25 cellular contexts compared by ENCODE assay signal in genomic region chr3:115350606-115351005, GRCh38.
DNase-seq lines count a peak whose midpoint lies in the region; ATAC-seq, FAIRE-seq and TF ChIP-seq lines count a peak whose summit lies in the region.
"Had no signal": no experiment of that assay in that cellular context is flagged by ENCODE, and none has a peak within 500 bp of the region (broad histone marks: within the 10 kb centered on the region; RNA-seq: fewer than 3 reads in every experiment).

No MANE protein-coding gene starts in this region.

- no peak overlapping the region for H3K14ac ChIP-seq in IMR-90 (replicated peaks; ENCODE audit: low read depth, low read length)

- H3K9me3 ChIP-seq in IMR-90 (ENCODE audit: control insufficient read depth, insufficient read depth, low read length) (no peaks in the 10 kb centered on the region), endothelial cell of umbilical vein (replicated peaks; ENCODE audit: control insufficient read depth, insufficient read depth, low read length) (no peaks in the 10 kb centered on the region), ovary (no peaks in the 10 kb centered on the region)
- H3K9me3 ChIP-seq: A549, BE2C had no signal

- H3K9ac ChIP-seq in IMR-90 (ENCODE audit: low read depth, low read length) (no peak overlapping the region), endothelial cell of umbilical vein (replicated peaks; ENCODE audit: extremely low read depth, insufficient read depth, low read length) (no peak overlapping the region)

- no peak overlapping the region for H3K18ac ChIP-seq in IMR-90 (ENCODE audit: low read depth, low read length)

- DNase-seq in IMR-90 (peak; percentile 12), astrocyte of the spinal cord (ENCODE audit: low read depth, low spot score) (peak; percentile 26), endothelial cell of umbilical vein (ENCODE audit: low read depth, low spot score) (peak; percentile 86), lung microvascular endothelial cell (ENCODE audit: low read depth in 2 of 2) (peak; percentile 51 to 84), ovary (no peak), Calu3 (no peak), posterior vena cava (ENCODE audit: low spot score) (no peak)
- DNase-seq: BE2C, EL, GF-D8, H9, HFFc6, NCI-H1417, NCI-H1694 treated with DMSO at 0.1 percent for 48 hours, NCI-H2081 treated with DMSO at 0.1 percent for 48 hours, NCI-H446, NCI-H526, PC-3, SHP77 treated with DMSO at 0.1 percent for 48 hours had no signal

- H3K27ac ChIP-seq in IMR-90 (ENCODE audit: insufficient read depth, low read length) (no peak overlapping the region), endothelial cell of umbilical vein (ENCODE audit: insufficient read depth, low read depth, low read length) (no peak overlapping the region), ovary (no peak overlapping the region)
- H3K27ac ChIP-seq: A549, RWPE1, SK-N-MC had no signal

- TF ChIP-seq CTCF in IMR-90 (conservative IDR thresholded peaks at IDR 0.05; ENCODE audit: low read depth, low read length), result no peak
- TF ChIP-seq CTCF in astrocyte of the spinal cord (IDR thresholded peaks at IDR 0.05; ENCODE audit: low read depth, low read length), result no peak
- TF ChIP-seq CTCF in endothelial cell of umbilical vein (IDR thresholded peaks at IDR 0.05; ENCODE audit: extremely low read depth in 1 of 2, insufficient read depth in 1 of 2, low read depth in 1 of 2, low read length in 2 of 2), result no peak
- no peak for TF ChIP-seq CTCF in ovary (IDR thresholded peaks at IDR 0.05)
- no peak for TF ChIP-seq CTCF in Calu3 (IDR thresholded peaks at IDR 0.05; ENCODE audit: unreplicated experiment)

- no peak overlapping the region for H2AK9ac ChIP-seq in IMR-90 (replicated peaks; ENCODE audit: low read depth, low read length, poor library complexity)

- no peaks in the 10 kb centered on the region for H3K79me2 ChIP-seq in endothelial cell of umbilical vein (ENCODE audit: control insufficient read depth, insufficient read depth, low read length)

- TF ChIP-seq POLR2A in IMR-90 (IDR thresholded peaks at IDR 0.05; ENCODE audit: low read depth, low read length), result no peak
- no peak for TF ChIP-seq POLR2A in endothelial cell of umbilical vein (IDR thresholded peaks at IDR 0.05; ENCODE audit: low read depth, low read length)
- no peak for TF ChIP-seq POLR2A in ovary (IDR thresholded peaks at IDR 0.05)

- H3K4me2 ChIP-seq in IMR-90 (ENCODE audit: low read depth, low read length), result no peak overlapping the region
- peak overlapping the region; percentile 48 for H3K4me2 ChIP-seq in endothelial cell of umbilical vein (ENCODE audit: insufficient read depth, low read length)
- H3K4me2 ChIP-seq: A549 had no signal

- peaks cover 2% of the 10 kb centered on the region for H3K9me3 Mint-ChIP-seq in Calu3 (ENCODE audit: low read depth, unreplicated experiment)
- H3K9me3 Mint-ChIP-seq: HFFc6 had no signal

- H3K4me1 ChIP-seq in IMR-90 (ENCODE audit: control insufficient read depth, insufficient read depth, low read length), result no peaks in the 10 kb centered on the region
- H3K4me1 ChIP-seq in endothelial cell of umbilical vein (ENCODE audit: control insufficient read depth, extremely low read depth, insufficient read depth, low read length), result peaks cover 26% of the 10 kb centered on the region
- peaks cover 1% of the 10 kb centered on the region for H3K4me1 ChIP-seq in ovary (ENCODE audit: insufficient read depth)
- H3K4me1 ChIP-seq: A549, BE2C had no signal

- no peak overlapping the region for H2AFZ ChIP-seq in IMR-90 (replicated peaks; ENCODE audit: low read length, poor library complexity)
- no peak overlapping the region for H2AFZ ChIP-seq in endothelial cell of umbilical vein (ENCODE audit: low read depth, low read length)

- H3K4me3 ChIP-seq in IMR-90 (ENCODE audit: insufficient read depth, low read depth, low read length) (no peak overlapping the region), astrocyte of the spinal cord (ENCODE audit: low read depth, low read length) (no peak overlapping the region), endothelial cell of umbilical vein (replicated peaks in 1 of 3; ENCODE audit: insufficient read depth in 1 of 3, low read depth in 1 of 3, low read length in 3 of 3) (no peak overlapping the region), ovary (no peak overlapping the region)
- H3K4me3 ChIP-seq: A549, SK-N-MC had no signal

- H3K4me1 Mint-ChIP-seq in Calu3 (ENCODE audit: low read depth, unreplicated experiment), result no peaks in the 10 kb centered on the region

- H4K8ac ChIP-seq in IMR-90 (ENCODE audit: low read depth in 2 of 2, low read length in 2 of 2), result no peak overlapping the region

- in situ Hi-C loops in IMR-90 (cut with MboI; ENCODE audit: low sequenced_read_pairs), result no loop called here
- in situ Hi-C loops in astrocyte of the spinal cord (cut with HindIII; ENCODE audit: low sequenced_read_pairs), result no loop called here

- no peak overlapping the region for H3K56ac ChIP-seq in IMR-90 (ENCODE audit: extremely low read depth, insufficient read depth, low read length)

- WGBS in IMR-90 (ENCODE audit: extremely low coverage in 2 of 2, insufficient read length in 1 of 2), 2 experiments, result no CpG with 5 or more reads among the region's 3 CpGs
- 60 to 86% (median 74%) methylated on average over 3 of the region's 3 CpGs for WGBS in ovary, 3 donors

- no peaks in the 10 kb centered on the region for H3K27me3 Mint-ChIP-seq in Calu3 (ENCODE audit: unreplicated experiment)

- no peaks in the 10 kb centered on the region for H3K36me3 Mint-ChIP-seq in Calu3 (ENCODE audit: insufficient read depth, unreplicated experiment)

- H3K27ac Mint-ChIP-seq in Calu3 (ENCODE audit: unreplicated experiment), result no peak overlapping the region
- H3K27ac Mint-ChIP-seq: HFFc6, IgD-negative memory B cell had no signal

- no peak for TF ChIP-seq EP300 in ovary (IDR thresholded peaks at IDR 0.05)

- H4K5ac ChIP-seq in IMR-90 (ENCODE audit: low read depth, low read length), result no peak overlapping the region

- no TSS peak for BruUV-seq in IMR-90 (replicated peaks; lab: Mats Ljungman, UMichigan)
- BruUV-seq in endothelial cell of umbilical vein (replicated peaks; lab: Mats Ljungman, UMichigan), result no TSS peak
- BruUV-seq in Calu3 (replicated peaks; lab: Mats Ljungman, UMichigan), result no TSS peak

- no peak overlapping the region for H2BK5ac ChIP-seq in IMR-90 (ENCODE audit: low read depth, low read length, poor library complexity, severe bottlenecking)

- H3K79me1 ChIP-seq in IMR-90 (ENCODE audit: low read depth in 1 of 2, low read length in 2 of 2), result no peaks in the 10 kb centered on the region

- no peaks in the 10 kb centered on the region for H3K9me1 ChIP-seq in IMR-90 (ENCODE audit: insufficient read depth, low read length)
- no peaks in the 10 kb centered on the region for H3K9me1 ChIP-seq in endothelial cell of umbilical vein (replicated peaks; ENCODE audit: control insufficient read depth, extremely low read depth, insufficient read depth, low read length)

- no peak overlapping the region for H3K4me3 Mint-ChIP-seq in Calu3 (ENCODE audit: low read depth, unreplicated experiment)
- H3K4me3 Mint-ChIP-seq: H9, HFFc6, IgD-negative memory B cell had no signal

- intact Hi-C loops in IMR-90 (cut with micrococcal nuclease), result no loop called here
- intact Hi-C loops in endothelial cell of umbilical vein (cut with micrococcal nuclease), result loop anchor here (1.0 kb wide), 1 partner anchor 111 kb away; no protein-coding TSS in a partner anchor
- intact Hi-C loops in ovary (cut with DNase I), result no loop called here
- intact Hi-C loops in Calu3 (cut with micrococcal nuclease; ENCODE audit: unreplicated experiment), result no loop called here
- intact Hi-C loops in posterior vena cava (cut with DNase I), result no loop called here

- ATAC-seq in IMR-90 (ENCODE audit: low read depth) (no peak), HG03039 (IDR thresholded peaks at IDR 0.05; ENCODE audit: unreplicated experiment) (no peak)
- ATAC-seq: A549, PC-3 had no signal

- no peak for TF ChIP-seq RAD21 in IMR-90 (IDR thresholded peaks at IDR 0.05; ENCODE audit: low read length)

- H3K4ac ChIP-seq in IMR-90 (ENCODE audit: low read depth, low read length), result no peak overlapping the region

- H2BK120ac ChIP-seq in IMR-90 (ENCODE audit: low read depth, low read length), result no peak overlapping the region

- POLR2A ChIA-PET in IMR-90 (lab: Charles Lee; ENCODE audit: unreplicated experiment) (no interaction called here), endothelial cell of umbilical vein (lab: Charles Lee) (no interaction called here)

- no peak overlapping the region for H2AK5ac ChIP-seq in IMR-90 (ENCODE audit: low read depth, low read length)

- H3K36me3 ChIP-seq in IMR-90 (ENCODE audit: control insufficient read depth, insufficient read depth, low read length) (no peaks in the 10 kb centered on the region), endothelial cell of umbilical vein (ENCODE audit: control insufficient read depth in 2 of 2, extremely low read depth in 1 of 2, insufficient read depth in 2 of 2, low read length in 2 of 2) (no peaks in the 10 kb centered on the region), ovary (no peaks in the 10 kb centered on the region)
- H3K36me3 ChIP-seq: BE2C had no signal

- no peak overlapping the region for H4K91ac ChIP-seq in IMR-90 (ENCODE audit: insufficient read depth, low read depth, low read length)

- H2BK15ac ChIP-seq in IMR-90 (ENCODE audit: low read depth, low read length), result no peak overlapping the region

- H3K23ac ChIP-seq in IMR-90 (ENCODE audit: low read depth, low read length), result no peak overlapping the region

- H4K20me1 ChIP-seq in IMR-90 (ENCODE audit: insufficient read depth, low read length) (no peaks in the 10 kb centered on the region), endothelial cell of umbilical vein (replicated peaks; ENCODE audit: control insufficient read depth, extremely low read depth, insufficient read depth, low read length) (no peaks in the 10 kb centered on the region)

- H3K27me3 ChIP-seq in IMR-90 (ENCODE audit: control insufficient read depth, insufficient read depth, low read length) (no peaks in the 10 kb centered on the region), endothelial cell of umbilical vein (ENCODE audit: control insufficient read depth in 2 of 2, insufficient read depth in 2 of 2, low read length in 2 of 2) (no peaks in the 10 kb centered on the region), ovary (no peaks in the 10 kb centered on the region)
- H3K27me3 ChIP-seq: BE2C had no signal

- dilution Hi-C loops in IMR-90 (cut with HindIII; ENCODE audit: low sequenced_read_pairs, unreplicated experiment), result no loop called here
- dilution Hi-C loops in endothelial cell of umbilical vein (cut with MboI; ENCODE audit: extremely low pct_ligation_motif_present, low sequenced_read_pairs), result no loop called here

- H2BK20ac ChIP-seq in IMR-90 (ENCODE audit: low read depth, low read length), result no peak overlapping the region

- no peak for FAIRE-seq in endothelial cell of umbilical vein (lab: Jason Lieb, UNC)
- FAIRE-seq: A549, HTR-8/SVneo had no signal

- CTCF ChIA-PET in IMR-90 (lab: Yijun Ruan, JAX), result no interaction called here
- CTCF ChIA-PET in endothelial cell of umbilical vein (lab: Charles Lee), result interaction anchor here (1.4 kb wide), 1 partner anchor 433 kb away, joined by 4 read pairs; no protein-coding TSS in a partner anchor
- CTCF ChIA-PET in Calu3 (lab: Charles Lee), result no interaction called here

TF ChIP-seq in IMR-90, 13 proteins besides CTCF, POLR2A, EP300 and RAD21 (continues in another document):
- no peak for TF ChIP-seq FOS (IDR thresholded peaks at IDR 0.05; ENCODE audit: low read depth, low read length)

TF ChIP-seq in endothelial cell of umbilical vein, 7 proteins besides CTCF, POLR2A, EP300 and RAD21 (continues in another document):
- no peak for TF ChIP-seq FOS (IDR thresholded peaks at IDR 0.05; ENCODE audit: borderline replicate concordance, insufficient read depth, low read length)

Comparison
In these comparisons a context has a peak if more than half of its experiments do, and no peak if none do; other contexts are left out.
1. DNase-seq: peak in IMR-90 (single experiment), astrocyte of the spinal cord (single experiment), endothelial cell of umbilical vein (single experiment) and lung microvascular endothelial cell (2 of 2); none in ovary (0 of 5), Calu3 (single experiment) and posterior vena cava (single experiment).